ENCODE assay signal across 1 cellular context in the genomic region with DNA sequence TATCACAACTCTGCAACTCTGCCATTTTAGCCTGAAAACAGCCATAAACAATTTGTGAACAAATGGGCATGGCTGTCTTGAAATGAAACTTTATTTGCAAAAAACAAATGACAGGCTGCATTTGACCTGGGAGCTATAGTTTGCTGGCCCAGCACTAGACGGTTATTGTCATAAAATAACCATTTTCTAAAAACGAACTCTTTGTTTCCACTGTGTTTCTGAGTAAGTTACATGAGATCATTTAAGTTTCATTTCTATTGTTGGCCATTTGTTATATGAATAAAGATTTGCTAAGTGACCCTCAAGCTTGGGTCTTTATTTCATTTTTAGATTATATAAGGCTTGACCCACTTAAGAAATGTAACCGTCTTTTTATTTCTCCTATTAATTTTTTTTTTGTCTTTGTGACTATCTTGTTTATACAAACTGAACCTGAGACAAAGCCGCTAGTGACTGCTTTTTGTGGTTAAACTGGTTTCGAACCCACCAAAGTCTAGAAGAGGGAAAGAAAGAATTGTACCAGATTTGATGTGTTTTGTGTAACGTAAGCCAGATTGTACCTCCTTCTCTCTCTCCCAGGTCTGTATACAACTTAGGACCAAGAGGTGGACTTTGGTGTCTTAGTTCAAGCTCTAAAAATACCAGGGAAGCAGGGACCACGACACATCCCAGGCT.
TF ChIP-seq lines count a peak whose summit lies in the region.

No MANE protein-coding gene starts in this region.

TF ChIP-seq in IMR-90, 13 proteins besides CTCF, POLR2A, EP300 and RAD21:
- TF ChIP-seq MAFK (IDR thresholded peaks at IDR 0.05; ENCODE audit: low read depth, low read length) (no peak), RFX5 (IDR thresholded peaks at IDR 0.05; ENCODE audit: low read depth, low read length) (no peak), CHD1 (IDR thresholded peaks at IDR 0.05; ENCODE audit: low read depth, low read length) (no peak), NFE2L2 (IDR thresholded peaks at IDR 0.05; ENCODE audit: low read depth, low read length) (no peak), RCOR1 (IDR thresholded peaks at IDR 0.05; ENCODE audit: insufficient replicate concordance, low read length) (no peak), FOS (IDR thresholded peaks at IDR 0.05; ENCODE audit: low read depth, low read length) (no peak)
- TF ChIP-seq, protein P1, sequence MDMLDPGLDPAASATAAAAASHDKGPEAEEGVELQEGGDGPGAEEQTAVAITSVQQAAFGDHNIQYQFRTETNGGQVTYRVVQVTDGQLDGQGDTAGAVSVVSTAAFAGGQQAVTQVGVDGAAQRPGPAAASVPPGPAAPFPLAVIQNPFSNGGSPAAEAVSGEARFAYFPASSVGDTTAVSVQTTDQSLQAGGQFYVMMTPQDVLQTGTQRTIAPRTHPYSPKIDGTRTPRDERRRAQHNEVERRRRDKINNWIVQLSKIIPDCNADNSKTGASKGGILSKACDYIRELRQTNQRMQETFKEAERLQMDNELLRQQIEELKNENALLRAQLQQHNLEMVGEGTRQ (IDR thresholded peaks at IDR 0.05; ENCODE audit: low read depth, low read length) = no peak
